8 cellular contexts compared by ENCODE assay signal in genomic region chr12:59596232-59597143, GRCh38. TPM values are rescaled to one million over a fixed set of nuclear protein-coding genes. Genes with fewer than 3 reads are reported as not detected.
DNase-seq lines count a peak whose midpoint lies in the region; ATAC-seq and TF ChIP-seq lines count a peak whose summit lies in the region.

No MANE protein-coding gene starts in this region.

- peak overlapping the region; percentile 95 to 97 for H3K27ac ChIP-seq in aorta (ENCODE audit: low read depth in 1 of 2, low read length in 2 of 2)

- H3K4me3 ChIP-seq in aorta (ENCODE audit: low read length in 2 of 2) = peak overlapping the region; percentile 43 to 71

- DNase-seq in NCI-H1092 treated with DMSO at 0.1 percent for 48 hours (lab: John Stamatoyannopoulos, UW) (peak; percentile 78), T-helper 1 cell (peak; percentile 55 to 78 (median 74)), amygdala (lab: John Stamatoyannopoulos, UW) (peak in 55 of 56 donors; percentile 12 to 93 (median 62)), hepatic stellate cell (ENCODE audit: low spot score) (peak; percentile 33), renal cortical epithelial cell (ENCODE audit: low read depth) (peak; percentile 51), aorta (peak; percentile 90 to 93)

- H3K9me3 ChIP-seq in aorta (ENCODE audit: control insufficient read depth, low read length) = no peaks in the 10 kb centered on the region

- TF ChIP-seq POLR2A in GM10847 (IDR thresholded peaks at IDR 0.05; ENCODE audit: extremely low read depth, insufficient read length) = peak; percentile 55

- no peaks in the 10 kb centered on the region for H3K27me3 ChIP-seq in aorta (ENCODE audit: control insufficient read depth in 1 of 2, insufficient read depth in 2 of 2, low read length in 1 of 2)

- H3K4me1 ChIP-seq in aorta (ENCODE audit: control insufficient read depth in 1 of 2, insufficient read depth in 2 of 2, low read length in 2 of 2) = peaks cover 3% of the 10 kb centered on the region in 2 donors

- intact Hi-C loops in aorta (cut with DNase I) = loop anchor here (5.0 to 10.0 kb wide), 4 partner anchors 66 to 211 kb away; no protein-coding TSS in a partner anchor

- WGBS in aorta, 2 donors = 0 to 1% methylated on average over 46 to 66 of the region's 66 CpGs

- ATAC-seq in HG02571 (IDR thresholded peaks at IDR 0.05; ENCODE audit: unreplicated experiment) (peak; percentile 46), aorta (ENCODE audit: low FRiP score) (peak; percentile 90)

- H3K36me3 ChIP-seq in aorta (ENCODE audit: control insufficient read depth in 1 of 2, insufficient read depth in 2 of 2, low read length in 1 of 2) = no peaks in the 10 kb centered on the region

RNA-seq across cellular contexts. Expression of gene SLC16A7, which starts 0.7 kb away (rescaled TPM):
- 11.5 and 59.0 TPM in 2 replicates for total RNA-seq in renal cortical epithelial cell
- 10 to 100 TPM; 46.7 to 60.2 TPM for total RNA-seq in aorta
- polyA plus RNA-seq in aorta = 1 to 10 TPM in 1 of 2 donors, under 1 TPM in 1; 0.88 to 4.5 TPM

Comparison
In these comparisons a context has a peak if more than half of its experiments do, and no peak if none do; other contexts are left out.
1. Peak in every context shown above with its lines: DNase-seq, ATAC-seq, H3K4me3 ChIP-seq and H3K27ac ChIP-seq.
2. DNase-seq: peak in every context shown above with its lines; median percentile 92 in aorta; 78 in NCI-H1092 treated with DMSO at 0.1 percent for 48 hours; 74 in T-helper 1 cell; 62 in amygdala; 51 in renal cortical epithelial cell; 33 in hepatic stellate cell.